ENCODE assay signal across 1 cellular context in the genomic region with DNA sequence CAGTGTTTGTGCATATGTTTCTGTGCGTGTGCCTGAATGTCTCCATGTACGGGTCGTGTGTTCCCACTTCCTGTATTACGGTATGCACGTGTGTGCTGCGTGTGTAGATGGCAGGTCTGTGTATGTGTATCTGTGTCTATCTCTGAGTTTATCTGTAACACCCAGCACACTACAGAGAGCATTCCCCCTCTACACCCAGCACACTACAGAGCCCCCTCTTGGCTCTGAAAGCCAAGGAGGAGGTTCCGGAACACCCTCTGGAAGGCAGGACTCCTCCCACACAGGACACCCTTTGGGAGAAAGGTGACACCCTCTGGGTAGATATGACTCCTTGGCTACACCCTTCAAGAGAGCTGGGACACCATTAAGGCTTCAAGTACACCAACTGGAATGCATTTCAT.
A peak's percentile ranks its signal among the peaks of the same experiment; 100 is the strongest.
TF ChIP-seq lines count a peak whose summit lies in the region.

No MANE protein-coding gene starts in this region.

TF ChIP-seq in K562, 482 proteins besides CTCF, POLR2A, EP300 and RAD21 (continued from another document and continues in another):
- TF ChIP-seq, protein P1, sequence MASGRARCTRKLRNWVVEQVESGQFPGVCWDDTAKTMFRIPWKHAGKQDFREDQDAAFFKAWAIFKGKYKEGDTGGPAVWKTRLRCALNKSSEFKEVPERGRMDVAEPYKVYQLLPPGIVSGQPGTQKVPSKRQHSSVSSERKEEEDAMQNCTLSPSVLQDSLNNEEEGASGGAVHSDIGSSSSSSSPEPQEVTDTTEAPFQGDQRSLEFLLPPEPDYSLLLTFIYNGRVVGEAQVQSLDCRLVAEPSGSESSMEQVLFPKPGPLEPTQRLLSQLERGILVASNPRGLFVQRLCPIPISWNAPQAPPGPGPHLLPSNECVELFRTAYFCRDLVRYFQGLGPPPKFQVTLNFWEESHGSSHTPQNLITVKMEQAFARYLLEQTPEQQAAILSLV (tag; IDR thresholded peaks at IDR 0.05) = no peak
- TF ChIP-seq ZNF140 (CRISPR knock-in tag; IDR thresholded peaks at IDR 0.05) = no peak
- TF ChIP-seq RBBP5 (IDR thresholded peaks at IDR 0.05; ENCODE audit: borderline replicate concordance, insufficient read depth, low read length, poor library complexity, severe bottlenecking) = no peak
- TF ChIP-seq YY1 (IDR thresholded peaks at IDR 0.05; ENCODE audit: borderline replicate concordance in 1 of 3, control insufficient read depth in 1 of 3, extremely low read depth in 1 of 3, insufficient read depth in 3 of 3, insufficient read length in 1 of 3, insufficient replicate concordance in 2 of 3, low read depth in 1 of 3, low read length in 2 of 3) = peak in 1 of 3 experiments; percentile 11
- no peak for TF ChIP-seq ZHX1 (conservative IDR thresholded peaks at IDR 0.05; ENCODE audit: low read length)
- no peak for TF ChIP-seq USF1 (CRISPR knock-in tag; IDR thresholded peaks at IDR 0.05)
- no peak for TF ChIP-seq ELF2 (CRISPR knock-in tag; IDR thresholded peaks at IDR 0.05)
- TF ChIP-seq PHF21A (IDR thresholded peaks at IDR 0.05; ENCODE audit: borderline replicate concordance, low read depth) = no peak
- TF ChIP-seq XRCC5 (IDR thresholded peaks at IDR 0.05; ENCODE audit: low read depth, low read length) = no peak
- no peak for TF ChIP-seq ZNF696 (CRISPR knock-in tag; conservative IDR thresholded peaks at IDR 0.05)
- TF ChIP-seq MCM5 (IDR thresholded peaks at IDR 0.05; ENCODE audit: low read depth) = no peak
- no peak for TF ChIP-seq ZKSCAN1 (IDR thresholded peaks at IDR 0.05; ENCODE audit: low read depth, low read length)
- no peak; the same call in none of the 2 replicates for TF ChIP-seq EP400 (IDR thresholded peaks at IDR 0.05)
- TF ChIP-seq ARID4B (CRISPR knock-in tag; IDR thresholded peaks at IDR 0.05) = no peak
- TF ChIP-seq PREB (CRISPR knock-in tag; IDR thresholded peaks at IDR 0.05) = no peak
- TF ChIP-seq CLOCK (CRISPR knock-in tag; IDR thresholded peaks at IDR 0.05; ENCODE audit: borderline replicate concordance) = no peak
- TF ChIP-seq SUPT5H (IDR thresholded peaks at IDR 0.05) = peak; percentile 57
- TF ChIP-seq, protein P2, sequence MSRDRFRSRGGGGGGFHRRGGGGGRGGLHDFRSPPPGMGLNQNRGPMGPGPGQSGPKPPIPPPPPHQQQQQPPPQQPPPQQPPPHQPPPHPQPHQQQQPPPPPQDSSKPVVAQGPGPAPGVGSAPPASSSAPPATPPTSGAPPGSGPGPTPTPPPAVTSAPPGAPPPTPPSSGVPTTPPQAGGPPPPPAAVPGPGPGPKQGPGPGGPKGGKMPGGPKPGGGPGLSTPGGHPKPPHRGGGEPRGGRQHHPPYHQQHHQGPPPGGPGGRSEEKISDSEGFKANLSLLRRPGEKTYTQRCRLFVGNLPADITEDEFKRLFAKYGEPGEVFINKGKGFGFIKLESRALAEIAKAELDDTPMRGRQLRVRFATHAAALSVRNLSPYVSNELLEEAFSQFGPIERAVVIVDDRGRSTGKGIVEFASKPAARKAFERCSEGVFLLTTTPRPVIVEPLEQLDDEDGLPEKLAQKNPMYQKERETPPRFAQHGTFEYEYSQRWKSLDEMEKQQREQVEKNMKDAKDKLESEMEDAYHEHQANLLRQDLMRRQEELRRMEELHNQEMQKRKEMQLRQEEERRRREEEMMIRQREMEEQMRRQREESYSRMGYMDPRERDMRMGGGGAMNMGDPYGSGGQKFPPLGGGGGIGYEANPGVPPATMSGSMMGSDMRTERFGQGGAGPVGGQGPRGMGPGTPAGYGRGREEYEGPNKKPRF (IDR thresholded peaks at IDR 0.05; ENCODE audit: low read depth, low read length) = no peak
- TF ChIP-seq ZNF407 (IDR thresholded peaks at IDR 0.05; ENCODE audit: low read depth) = no peak
- no peak for TF ChIP-seq E2F5 (CRISPR knock-in tag; IDR thresholded peaks at IDR 0.05)
- no peak for TF ChIP-seq SMARCC2 (IDR thresholded peaks at IDR 0.05; ENCODE audit: low read depth)
